1 cellular context compared by ENCODE assay signal in the genomic region with DNA sequence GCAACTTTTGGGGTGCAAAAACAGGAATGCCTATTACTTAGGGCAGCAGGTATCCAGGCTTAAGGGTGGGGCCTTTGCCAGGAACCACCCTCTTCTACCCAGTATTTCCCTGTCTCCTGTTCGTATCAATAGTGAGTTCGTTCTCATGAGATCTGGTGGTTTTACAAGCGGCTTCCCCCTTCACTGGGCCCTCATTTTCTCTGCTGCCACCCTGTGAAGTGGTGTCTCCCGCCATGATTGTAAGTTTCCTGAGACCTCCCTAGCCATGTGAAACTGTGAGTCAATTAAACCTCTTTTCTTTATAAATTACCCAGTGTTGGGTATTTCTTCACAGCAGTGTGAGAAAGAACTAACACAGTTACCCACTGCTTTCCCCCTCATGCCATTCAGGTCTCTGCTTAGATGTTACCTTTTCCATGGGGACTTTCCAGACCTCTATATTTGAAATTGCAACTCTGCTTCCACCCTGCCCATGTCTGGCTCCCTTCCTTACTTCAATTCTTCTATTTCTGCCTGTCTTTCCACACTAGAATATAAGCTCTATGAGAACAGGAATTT.
TF ChIP-seq lines count a peak whose summit lies in the region.

No MANE protein-coding gene starts in this region.

TF ChIP-seq in HepG2, 621 proteins besides CTCF, POLR2A, EP300 and RAD21:
- no peak for TF ChIP-seq ZNF337 (CRISPR knock-in tag; IDR thresholded peaks at IDR 0.05; ENCODE audit: borderline replicate concordance, low read depth)
